ENCODE assay signal across 17 cellular contexts in genomic region chr3:38645601-38646000, GRCh38. TPM values are rescaled to one million over a fixed set of nuclear protein-coding genes. Genes with fewer than 3 reads are reported as not detected.
"Had no signal": no experiment of that assay in that cellular context is flagged by ENCODE, and none has a peak within 500 bp of the region (broad histone marks: within the 10 kb centered on the region; RNA-seq: fewer than 3 reads in every experiment).

No MANE protein-coding gene starts in this region.

- H3K27ac ChIP-seq: colonic mucosa, SK-N-MC, suprapubic skin had no signal

- DNase-seq: activated CD4-positive, CD25-positive, alpha-beta regulatory T cell treated with anti-CD3 and anti-CD28 coated beads, Interleukin-2, amount 50 U/mL, for 72 hours; activated gamma-delta T cell; activated T-cell treated with anti-CD3 and anti-CD28 coated beads, Interleukin-2, amount 50 U/mL, for 72 hours; amniotic stem cell; central memory CD4-positive, alpha-beta T cell; colonic mucosa; effector CD8-positive, alpha-beta T cell; left colon; small intestine; T-cell; T-helper 9 cell; trophoblast cell had no signal

- H3K36me3 Mint-ChIP-seq: activated naive CD8-positive, alpha-beta T cell; T-cell had no signal

- H3K4me3 Mint-ChIP-seq: activated naive CD8-positive, alpha-beta T cell; activated T-cell treated with anti-CD3 and anti-CD28 coated beads, Interleukin-2, amount 50 U/mL, for 72 hours; naive thymus-derived CD8-positive, alpha-beta T cell; stimulated activated naive CD8-positive, alpha-beta T cell treated with anti-CD3 and anti-CD28 coated beads, Interleukin-15, Interleukin-2, amounts not matched to agents 100 ng/mL and 50 ng/mL, for 24 hours; T-cell had no signal

- H3K9me3 ChIP-seq: colonic mucosa, suprapubic skin had no signal

- H3K9me3 Mint-ChIP-seq: activated T-cell treated with anti-CD3 and anti-CD28 coated beads, Interleukin-2, amount 50 U/mL, for 72 hours; naive thymus-derived CD8-positive, alpha-beta T cell; stimulated activated naive CD8-positive, alpha-beta T cell treated with anti-CD3 and anti-CD28 coated beads, Interleukin-15, Interleukin-2, amounts not matched to agents 100 ng/mL and 50 ng/mL, for 24 hours; T-cell had no signal

- H3K36me3 ChIP-seq: colonic mucosa, suprapubic skin had no signal

- H3K27me3 Mint-ChIP-seq: stimulated activated naive CD8-positive, alpha-beta T cell treated with anti-CD3 and anti-CD28 coated beads, Interleukin-15, Interleukin-2, amounts not matched to agents 100 ng/mL and 50 ng/mL, for 24 hours had no signal

- H3K27ac Mint-ChIP-seq: activated naive CD8-positive, alpha-beta T cell; activated T-cell treated with anti-CD3 and anti-CD28 coated beads, Interleukin-2, amount 50 U/mL, for 72 hours; naive thymus-derived CD8-positive, alpha-beta T cell; stimulated activated naive CD8-positive, alpha-beta T cell treated with anti-CD3 and anti-CD28 coated beads, Interleukin-15, Interleukin-2, amounts not matched to agents 100 ng/mL and 50 ng/mL, for 24 hours; T-cell had no signal

- H3K4me3 ChIP-seq: colonic mucosa, SK-N-MC, suprapubic skin had no signal

- ATAC-seq: activated T-cell treated with anti-CD3 and anti-CD28 coated beads, Interleukin-2, amount 50 U/mL, for 72 hours; left colon; naive thymus-derived CD8-positive, alpha-beta T cell; T-cell had no signal

RNA-seq across cellular contexts. Expression of gene SCN5A, which starts 3.9 kb away (rescaled TPM):
- polyA plus RNA-seq: naive thymus-derived CD8-positive, alpha-beta T cell had no signal
